ENCODE assay signal across 8 cellular contexts in genomic region chr19:18589380-18590272, GRCh38. TPM values are rescaled to one million over a fixed set of nuclear protein-coding genes. Genes with fewer than 3 reads are reported as not detected.
A peak's percentile ranks its signal among the peaks of the same experiment; 100 is the strongest.
DNase-seq lines count a peak whose midpoint lies in the region; FAIRE-seq and TF ChIP-seq lines count a peak whose summit lies in the region.

No MANE protein-coding gene starts in this region.

- H2AFZ ChIP-seq in GM23248 = peak overlapping the region; percentile 88
- H2AFZ ChIP-seq in SU-DHL-6 (ENCODE audit: low read depth, low read length, severe bottlenecking) = peak overlapping the region; percentile 83

- peak overlapping the region; percentile 79 for H3K4me3 ChIP-seq in GM23248
- H3K4me3 ChIP-seq in SU-DHL-6 (ENCODE audit: insufficient read depth, low read length, poor library complexity, severe bottlenecking) = peak overlapping the region; percentile 67
- H3K4me3 ChIP-seq in astrocyte of the cerebellum (ENCODE audit: low read depth, low read length) = peak overlapping the region; percentile 82
- peak overlapping the region; percentile 89 for H3K4me3 ChIP-seq in iPS-11a (ENCODE audit: low read depth, low read length)
- peak overlapping the region; percentile 49 to 93 (median 83) for H3K4me3 ChIP-seq in skin epidermis

- H3K9me3 ChIP-seq in GM23248 (ENCODE audit: low read depth) (no peaks in the 10 kb centered on the region), SU-DHL-6 (ENCODE audit: insufficient read depth, low read length) (no peaks in the 10 kb centered on the region)

- TF ChIP-seq CTCF in SU-DHL-6 (IDR thresholded peaks at IDR 0.05; ENCODE audit: insufficient read depth, low read length, poor library complexity, severe bottlenecking) (no peak), astrocyte of the cerebellum (IDR thresholded peaks at IDR 0.05; ENCODE audit: low read depth, low read length, missing control alignments) (peak; percentile 2), D721Med (IDR thresholded peaks at IDR 0.05; ENCODE audit: insufficient read depth, missing control alignments) (no peak)

- H3K9ac ChIP-seq in GM23248 (peak overlapping the region; percentile 76), SU-DHL-6 (ENCODE audit: low read length) (peak overlapping the region; percentile 69)

- H3K27ac ChIP-seq in GM23248 = peak overlapping the region; percentile 65
- peak overlapping the region; percentile 80 for H3K27ac ChIP-seq in SU-DHL-6 (ENCODE audit: low read depth, low read length)
- peak overlapping the region; percentile 68 to 98 (median 91) for H3K27ac ChIP-seq in skin epidermis

- peak; percentile 70 for DNase-seq in G401 (ENCODE audit: low spot score)
- peak; percentile 91 for DNase-seq in GM23248
- peak; percentile 54 for DNase-seq in LoVo (ENCODE audit: low spot score)
- no peak for DNase-seq in astrocyte of the cerebellum (ENCODE audit: low read depth)
- no peak for DNase-seq in D721Med (ENCODE audit: insufficient read length, low spot score)

- peaks cover 7% of the 10 kb centered on the region; the same call in 1 of the 2 replicates for H3K4me1 ChIP-seq in GM23248 (ENCODE audit: insufficient read depth)

- H3K36me3 ChIP-seq in GM23248 (ENCODE audit: low read depth) (no peaks in the 10 kb centered on the region), SU-DHL-6 (ENCODE audit: low read length) (no peaks in the 10 kb centered on the region)

- 8 to 9% methylated on average over 44 to 47 of the region's 52 CpGs for WGBS in GM23248 (ENCODE audit: low coverage in 1 of 2, low lambda C conversion rate in 2 of 2, missing lambda C conversion rate in 2 of 2), 2 experiments

- H3K79me2 ChIP-seq in GM23248 (ENCODE audit: insufficient read depth) (no peaks in the 10 kb centered on the region), SU-DHL-6 (ENCODE audit: insufficient read depth, low read length) (no peaks in the 10 kb centered on the region)

- H4K20me1 ChIP-seq in GM23248 (ENCODE audit: insufficient read depth) (no peaks in the 10 kb centered on the region), SU-DHL-6 (ENCODE audit: low read depth, low read length) (no peaks in the 10 kb centered on the region)

- no peaks in the 10 kb centered on the region for H3K27me3 ChIP-seq in GM23248 (replicated peaks; ENCODE audit: insufficient read depth)
- no peaks in the 10 kb centered on the region for H3K27me3 ChIP-seq in SU-DHL-6 (ENCODE audit: low read length)

- in situ Hi-C loops in G401 (cut with HindIII; ENCODE audit: low sequenced_read_pairs) (no loop called here), GM23248 (cut with MboI) (loop anchor here (25.0 kb wide), 1 partner anchor 127 kb away; no protein-coding TSS in a partner anchor), astrocyte of the cerebellum (cut with HindIII; ENCODE audit: low sequenced_read_pairs) (loop anchor here (25.0 kb wide), 1 partner anchor 248 kb away; the partner anchor contains the start of gene UPF1)

- FAIRE-seq in D721Med (lab: Jason Lieb, UNC) = no peak

- no peaks in the 10 kb centered on the region for H3K9me2 ChIP-seq in GM23248 (ENCODE audit: insufficient read depth)
- H3K9me2 ChIP-seq in SU-DHL-6 (replicated peaks; ENCODE audit: insufficient read depth, low read length) = no peaks in the 10 kb centered on the region

- peaks cover 13% of the 10 kb centered on the region for H3F3A ChIP-seq in GM23248 (ENCODE audit: insufficient read depth)
- peaks cover 11% of the 10 kb centered on the region for H3F3A ChIP-seq in SU-DHL-6 (ENCODE audit: insufficient read depth)

- H3K4me2 ChIP-seq in GM23248 (ENCODE audit: unreplicated experiment) (peak overlapping the region; percentile 84), SU-DHL-6 (ENCODE audit: low read depth, low read length, poor library complexity, severe bottlenecking) (peak overlapping the region; percentile 76)

RNA-seq across cellular contexts. Expression of gene REX1BD, which starts 1.0 kb away (rescaled TPM):
- 50.0 and 100 TPM in 2 replicates for total RNA-seq in G401 (2014; rRNA removed; shearing (Covaris generic))
- total RNA-seq in GM23248 (2014; rRNA removed; shearing (Covaris generic)) = 79.9 and 133 TPM in 2 replicates
- polyA plus RNA-seq in GM23248 (2016; fragmentation: Nextera tagmentation; extraction: Ambion mirVana) = 103 and 105 TPM in 2 replicates

RNA-seq across cellular contexts. Expression of gene CRLF1, which starts 17.0 kb away (rescaled TPM):
- 148 and 169 TPM in 2 replicates for total RNA-seq in G401 (2014; rRNA removed; shearing (Covaris generic))
- 40.0 and 59.2 TPM in 2 replicates for total RNA-seq in GM23248 (2014; rRNA removed; shearing (Covaris generic))
- polyA plus RNA-seq in GM23248 (2016; fragmentation: Nextera tagmentation; extraction: Ambion mirVana) = 8.6 and 9.9 TPM in 2 replicates

RNA-seq across cellular contexts. Expression of gene UBA52, which starts 18.0 kb away (rescaled TPM):
- total RNA-seq in G401 (2014; rRNA removed; shearing (Covaris generic)) = 833 and 855 TPM in 2 replicates
- 647 and 755 TPM in 2 replicates for total RNA-seq in GM23248 (2014; rRNA removed; shearing (Covaris generic))
- 708 and 711 TPM in 2 replicates for polyA plus RNA-seq in GM23248 (2016; fragmentation: Nextera tagmentation; extraction: Ambion mirVana)

RNA-seq across cellular contexts. Expression of gene TMEM59L, which starts 23.0 kb away (rescaled TPM):
- total RNA-seq in G401 (2014; rRNA removed; shearing (Covaris generic)) = 2.5 and 4.1 TPM in 2 replicates
- total RNA-seq in GM23248 (2014; rRNA removed; shearing (Covaris generic)) = 0.13 and 0.97 TPM in 2 replicates
- polyA plus RNA-seq in GM23248 (2016; fragmentation: Nextera tagmentation; extraction: Ambion mirVana) = 2.1 and 3.4 TPM in 2 replicates

RNA-seq across cellular contexts. Expression of gene KXD1, which starts 32.0 kb away (rescaled TPM):
- 84.9 and 95.9 TPM in 2 replicates for total RNA-seq in G401 (2014; rRNA removed; shearing (Covaris generic))
- 91.2 and 110 TPM in 2 replicates for total RNA-seq in GM23248 (2014; rRNA removed; shearing (Covaris generic))
- 129 and 135 TPM in 2 replicates for polyA plus RNA-seq in GM23248 (2016; fragmentation: Nextera tagmentation; extraction: Ambion mirVana)

Comparison
In these comparisons a context has a peak if more than half of its experiments do, and no peak if none do; other contexts are left out.
1. DNase-seq: peak in G401 (single experiment), GM23248 (single experiment) and LoVo (single experiment); none in astrocyte of the cerebellum (single experiment) and D721Med (single experiment).
2. Peak in every context shown above with its lines, with median percentiles within 50 percentile points of each other: H3K27ac ChIP-seq and H3K4me3 ChIP-seq.